Comparison of ENCODE assay signal across 1 cellular context in genomic region chr3:128823638-128824037, GRCh38.
TF ChIP-seq lines count a peak whose summit lies in the region.

No MANE protein-coding gene starts in this region.

TF ChIP-seq in K562, 482 proteins besides CTCF, POLR2A, EP300 and RAD21 (continued from another document):
- TF ChIP-seq LCOR (CRISPR knock-in tag; IDR thresholded peaks at IDR 0.05) (no peak), FUS (optimal IDR thresholded peaks at IDR 0.05; ENCODE audit: low read depth, low read length) (no peak), LARP7 (IDR thresholded peaks at IDR 0.05) (no peak), PURB (CRISPR knock-in tag; IDR thresholded peaks at IDR 0.05; ENCODE audit: low read depth) (no peak), JUNB (CRISPR knock-in tag; conservative IDR thresholded peaks at IDR 0.05) (no peak), BRD4 (IDR thresholded peaks at IDR 0.05) (no peak), ZNF511 (CRISPR knock-in tag; IDR thresholded peaks at IDR 0.05) (no peak), MTA2 (IDR thresholded peaks at IDR 0.05; ENCODE audit: low read depth) (no peak), PPARD (CRISPR knock-in tag; IDR thresholded peaks at IDR 0.05) (no peak), ZNF584 (CRISPR knock-in tag; IDR thresholded peaks at IDR 0.05; ENCODE audit: low read depth) (no peak)
- TF ChIP-seq, protein P1, sequence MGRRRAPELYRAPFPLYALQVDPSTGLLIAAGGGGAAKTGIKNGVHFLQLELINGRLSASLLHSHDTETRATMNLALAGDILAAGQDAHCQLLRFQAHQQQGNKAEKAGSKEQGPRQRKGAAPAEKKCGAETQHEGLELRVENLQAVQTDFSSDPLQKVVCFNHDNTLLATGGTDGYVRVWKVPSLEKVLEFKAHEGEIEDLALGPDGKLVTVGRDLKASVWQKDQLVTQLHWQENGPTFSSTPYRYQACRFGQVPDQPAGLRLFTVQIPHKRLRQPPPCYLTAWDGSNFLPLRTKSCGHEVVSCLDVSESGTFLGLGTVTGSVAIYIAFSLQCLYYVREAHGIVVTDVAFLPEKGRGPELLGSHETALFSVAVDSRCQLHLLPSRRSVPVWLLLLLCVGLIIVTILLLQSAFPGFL (CRISPR knock-in tag; IDR thresholded peaks at IDR 0.05), result no peak
